ENCODE assay signal across 8 cellular contexts in genomic region chr19:24033962-24034342, GRCh38. TPM values are rescaled to one million over a fixed set of nuclear protein-coding genes. Genes with fewer than 3 reads are reported as not detected.
DNase-seq lines count a peak whose midpoint lies in the region; ATAC-seq and TF ChIP-seq lines count a peak whose summit lies in the region.

No MANE protein-coding gene starts in this region.

- peaks cover 1 to 27% (median 25%) of the 10 kb centered on the region in 5 donors for H3K4me1 ChIP-seq in subcutaneous abdominal adipose tissue (ENCODE audit: control insufficient read depth in 5 of 5, insufficient read depth in 5 of 5, low read length in 5 of 5)

- H3K4me1 Mint-ChIP-seq in activated B cell treated with CpG ODN at 0.5 μM for 24 hours: peaks cover 45% of the 10 kb centered on the region

- peaks cover 8 to 16% (median 8%) of the 10 kb centered on the region in 5 donors for H3K36me3 ChIP-seq in subcutaneous abdominal adipose tissue (ENCODE audit: control insufficient read depth in 5 of 5, insufficient read depth in 5 of 5, low read length in 5 of 5)

- H3K27ac Mint-ChIP-seq in activated B cell treated with CpG ODN at 0.5 μM for 24 hours: peak overlapping the region; percentile 97

- peak; percentile 49 for DNase-seq in NCI-H2171 treated with DMSO at 0.1 percent for 48 hours (lab: John Stamatoyannopoulos, UW)
- no peak for DNase-seq in NCI-H2171 (lab: John Stamatoyannopoulos, UW)
- peak; percentile 27 to 36 for DNase-seq in Kasumi-1 (lab: John Stamatoyannopoulos, UW)
- peak; percentile 23 for DNase-seq in activated B cell treated with CpG ODN at 0.5 μM for 24 hours
- peak; percentile 81 for DNase-seq in epithelial cell of esophagus (ENCODE audit: low read depth)
- DNase-seq in midbrain (lab: John Stamatoyannopoulos, UW): peak; percentile 53

- POLR2A ChIA-PET in activated B cell treated with CpG ODN at 0.5 μM for 24 hours (lab: Charles Lee): interaction anchor here (0.7 to 2.4 kb wide), 8 partner anchors 53 to 784 kb away, joined by 3 to 41 read pairs (median 8); partner anchors contain the start of genes ZNF254, ZNF675, ZNF681 and ZNF724

- H3K27me3 ChIP-seq in subcutaneous abdominal adipose tissue (ENCODE audit: control insufficient read depth in 5 of 5, insufficient read depth in 4 of 5, low read length in 5 of 5): no peaks in the 10 kb centered on the region

- peak overlapping the region; percentile 84 to 98 (median 90) for H3K9ac ChIP-seq in subcutaneous abdominal adipose tissue (ENCODE audit: low read length in 5 of 5)

- ATAC-seq in GM21825 (IDR thresholded peaks at IDR 0.05; ENCODE audit: unreplicated experiment): peak; percentile 23
- peak; percentile 18 for ATAC-seq in activated B cell treated with CpG ODN at 0.5 μM for 24 hours (ENCODE audit: low read depth)

- H3K4me3 Mint-ChIP-seq in activated B cell treated with CpG ODN at 0.5 μM for 24 hours: peak overlapping the region; percentile 100

- H3K27me3 Mint-ChIP-seq in activated B cell treated with CpG ODN at 0.5 μM for 24 hours: no peaks in the 10 kb centered on the region

- H3K27ac ChIP-seq in subcutaneous abdominal adipose tissue (ENCODE audit: low read depth, low read length): peak overlapping the region; percentile 93

- TF ChIP-seq CTCF in activated B cell treated with CpG ODN at 0.5 μM for 24 hours (IDR thresholded peaks at IDR 0.05) (no peak), epithelial cell of esophagus (IDR thresholded peaks at IDR 0.05; ENCODE audit: insufficient read depth, low read depth, low read length, missing control alignments) (no peak)

- H3K4me3 ChIP-seq in epithelial cell of esophagus (ENCODE audit: low read length) (peak overlapping the region; percentile 73), subcutaneous abdominal adipose tissue (ENCODE audit: low read depth in 1 of 5, low read length in 5 of 5) (peak overlapping the region; percentile 82 to 96 (median 92))

- CTCF ChIA-PET in activated B cell treated with CpG ODN at 0.5 μM for 24 hours (lab: Charles Lee): no interaction called here

- no peaks in the 10 kb centered on the region for H3K9me3 ChIP-seq in subcutaneous abdominal adipose tissue (ENCODE audit: control insufficient read depth in 5 of 5, low read length in 5 of 5)

- H3K36me3 Mint-ChIP-seq in activated B cell treated with CpG ODN at 0.5 μM for 24 hours (ENCODE audit: low read depth): peaks cover 24% of the 10 kb centered on the region

- no peaks in the 10 kb centered on the region for H3K9me3 Mint-ChIP-seq in activated B cell treated with CpG ODN at 0.5 μM for 24 hours

- intact Hi-C loops in activated B cell treated with CpG ODN at 0.5 μM for 24 hours (cut with micrococcal nuclease): loop anchor here (1.0 to 2.0 kb wide), 6 partner anchors 53 to 759 kb away; partner anchors contain the start of genes ZNF254, ZNF675, ZNF681 and ZNF726

RNA-seq across cellular contexts. Expression of gene ZNF254, which starts 53.0 kb away (rescaled TPM):
- 21.5 and 28.8 TPM in 2 replicates for total RNA-seq in activated B cell treated with CpG ODN at 0.5 μM for 24 hours
